In the genomic region with DNA sequence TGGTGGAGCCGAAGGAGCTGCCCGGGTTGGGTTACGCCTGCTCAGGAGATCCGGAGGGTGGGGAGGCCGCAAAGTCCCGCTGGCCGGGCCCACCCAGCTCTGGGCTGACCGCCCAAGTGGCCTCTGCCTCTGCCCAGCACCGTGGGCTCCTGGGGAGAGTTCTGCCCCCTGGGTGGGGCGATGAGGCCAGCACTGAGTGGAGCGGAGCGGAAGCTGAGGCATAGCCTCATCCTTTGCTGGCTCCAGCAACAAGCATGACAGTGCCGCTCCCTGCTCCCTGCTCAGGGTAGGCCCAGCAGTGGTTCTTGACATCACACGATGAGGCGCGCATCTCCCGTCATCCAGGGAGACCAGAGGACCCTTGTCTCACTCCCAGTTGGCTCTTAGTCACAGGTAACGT, we compare ENCODE assay signal across 23 cellular contexts. TPM values are rescaled to one million over a fixed set of nuclear protein-coding genes. Genes with fewer than 3 reads are reported as not detected.
DNase-seq lines count a peak whose midpoint lies in the region; ATAC-seq and TF ChIP-seq lines count a peak whose summit lies in the region.
"Had no signal": no experiment of that assay in that cellular context is flagged by ENCODE, and none has a peak within 500 bp of the region (broad histone marks: within the 10 kb centered on the region; RNA-seq: fewer than 3 reads in every experiment).

No MANE protein-coding gene starts in this region.

- H3K27me3 ChIP-seq in gastroesophageal sphincter (no peaks in the 10 kb centered on the region), stomach (no peaks in the 10 kb centered on the region)
- H3K27me3 ChIP-seq: heart right ventricle, uterus had no signal

- ATAC-seq in gastroesophageal sphincter: peak; percentile 49
- ATAC-seq in stimulated activated naive B cell treated with anti-CD40 and anti-IgM and Interleukin-4, amounts not matched to agents 10 μg/mL and 1 μg/mL and 100 μg/mL, for 72 hours (replicated peaks): no peak
- ATAC-seq: activated T-cell treated with anti-CD3 and anti-CD28 coated beads, Interleukin-2, amount 50 U/mL, for 72 hours; CD8-positive, alpha-beta T cell; SK-N-SH treated with all-trans-retinoic acid at 6 μM for 48 hours had no signal

- no peak overlapping the region for H3K27ac ChIP-seq in HEK293 (ENCODE audit: extremely low read depth, low read depth, low read length)
- peak overlapping the region in 3 of 4 donors; percentile 24 to 51 (median 47) for H3K27ac ChIP-seq in gastroesophageal sphincter
- no peak overlapping the region for H3K27ac ChIP-seq in stomach
- H3K27ac ChIP-seq: heart right ventricle had no signal

- H3K27ac Mint-ChIP-seq in stimulated activated naive B cell treated with anti-CD40 and anti-IgM and Interleukin-4, amounts not matched to agents 10 μg/mL and 1 μg/mL and 100 μg/mL, for 72 hours: peak overlapping the region; percentile 37
- H3K27ac Mint-ChIP-seq in Calu3 (ENCODE audit: unreplicated experiment): no peak overlapping the region
- H3K27ac Mint-ChIP-seq: activated CD4-positive, alpha-beta T cell treated with anti-CD3 and anti-CD28 coated beads, Interleukin-2, amount 10 ng/mL, durations not matched to agents 24 days and 14 days; activated T-cell treated with anti-CD3 and anti-CD28 coated beads, Interleukin-2, amount 50 U/mL, for 72 hours; CD8-positive, alpha-beta T cell; natural killer cell had no signal

- H3K9me3 ChIP-seq in HEK293 (ENCODE audit: control insufficient read depth, insufficient read depth, low read depth, low read length) (no peaks in the 10 kb centered on the region), gastroesophageal sphincter (no peaks in the 10 kb centered on the region), stomach (no peaks in the 10 kb centered on the region)
- H3K9me3 ChIP-seq: heart right ventricle, uterus had no signal

- TF ChIP-seq POLR2A in gastroesophageal sphincter (IDR thresholded peaks at IDR 0.05) (no peak), stomach (IDR thresholded peaks at IDR 0.05) (no peak)

- H3K4me1 ChIP-seq in HEK293 (ENCODE audit: control insufficient read depth, insufficient read depth, low read length) (no peaks in the 10 kb centered on the region), gastroesophageal sphincter (peaks cover 0 to 33% (median 7%) of the 10 kb centered on the region in 3 donors), stomach (peaks cover 7 to 24% (median 12%) of the 10 kb centered on the region in 4 donors)
- H3K4me1 ChIP-seq: uterus had no signal

- intact Hi-C loops in stomach (cut with DNase I; ENCODE audit: low total_unique reads): loop anchor here (5.0 kb wide), 1 partner anchor 96 kb away; no protein-coding TSS in a partner anchor
- intact Hi-C loops in Calu3 (cut with micrococcal nuclease; ENCODE audit: unreplicated experiment): no loop called here

- TF ChIP-seq EP300 in gastroesophageal sphincter (IDR thresholded peaks at IDR 0.05) (no peak), stomach (IDR thresholded peaks at IDR 0.05) (no peak)

- no peak overlapping the region for H3K4me3 Mint-ChIP-seq in stimulated activated naive B cell treated with anti-CD40 and anti-IgM and Interleukin-4, amounts not matched to agents 10 μg/mL and 1 μg/mL and 100 μg/mL, for 72 hours
- H3K4me3 Mint-ChIP-seq in Calu3 (ENCODE audit: low read depth, unreplicated experiment): no peak overlapping the region
- H3K4me3 Mint-ChIP-seq: activated CD4-positive, alpha-beta T cell treated with anti-CD3 and anti-CD28 coated beads, Interleukin-2, amount 10 ng/mL, durations not matched to agents 24 days and 14 days; activated T-cell treated with anti-CD3 and anti-CD28 coated beads, Interleukin-2, amount 50 U/mL, for 72 hours; CD8-positive, alpha-beta T cell; natural killer cell had no signal

- CTCF ChIA-PET in HEK293 (lab: Yijun Ruan, JAX) (interaction anchor here (2.3 to 6.0 kb wide), 2 partner anchors 108 to 123 kb away, joined by 7 to 75 read pairs; no protein-coding TSS in a partner anchor), Calu3 (lab: Charles Lee) (interaction anchor here (1.6 kb wide), 1 partner anchor 110 kb away, joined by 5 read pairs; no protein-coding TSS in a partner anchor)

- H3K27me3 Mint-ChIP-seq in stimulated activated naive B cell treated with anti-CD40 and anti-IgM and Interleukin-4, amounts not matched to agents 10 μg/mL and 1 μg/mL and 100 μg/mL, for 72 hours: no peaks in the 10 kb centered on the region
- no peaks in the 10 kb centered on the region for H3K27me3 Mint-ChIP-seq in Calu3 (ENCODE audit: unreplicated experiment)
- H3K27me3 Mint-ChIP-seq: activated CD4-positive, alpha-beta T cell treated with anti-CD3 and anti-CD28 coated beads, Interleukin-2, amount 10 ng/mL, durations not matched to agents 24 days and 14 days had no signal

- peaks cover 11 to 20% of the 10 kb centered on the region in 2 donors for H3K4me1 Mint-ChIP-seq in stimulated activated naive B cell treated with anti-CD40 and anti-IgM and Interleukin-4, amounts not matched to agents 10 μg/mL and 1 μg/mL and 100 μg/mL, for 72 hours
- no peaks in the 10 kb centered on the region for H3K4me1 Mint-ChIP-seq in Calu3 (ENCODE audit: low read depth, unreplicated experiment)

- H3K36me3 ChIP-seq in HEK293 (ENCODE audit: control insufficient read depth in 2 of 2, insufficient read depth in 1 of 2, low read length in 2 of 2): peaks cover 25 to 63% of the 10 kb centered on the region in 2 experiments
- H3K36me3 ChIP-seq in gastroesophageal sphincter: peaks cover 0 to 62% of the 10 kb centered on the region in 2 donors
- peaks cover 50 to 79% (median 73%) of the 10 kb centered on the region in 4 donors for H3K36me3 ChIP-seq in stomach
- H3K36me3 ChIP-seq: uterus had no signal

- peak; percentile 79 for DNase-seq in AG20443 (ENCODE audit: low spot score)
- DNase-seq in stimulated activated naive B cell treated with anti-CD40 and anti-IgM and Interleukin-4, amounts not matched to agents 10 μg/mL and 1 μg/mL and 100 μg/mL, for 72 hours: no peak
- no peak for DNase-seq in Kasumi-1 (lab: John Stamatoyannopoulos, UW)
- no peak for DNase-seq in stomach
- no peak for DNase-seq in Calu3
- DNase-seq: activated CD4-positive, alpha-beta T cell treated with anti-CD3 and anti-CD28 coated beads, Interleukin-2, amount 10 ng/mL, durations not matched to agents 24 days and 14 days; activated naive CD4-positive, alpha-beta T cell treated with anti-CD3 and anti-CD28 coated beads, Interleukin-2, amount 50 U/mL, for 16 hours; activated T-cell treated with anti-CD3 and anti-CD28 coated beads, Interleukin-2, amount 50 U/mL, for 72 hours; caudate nucleus; CD8-positive, alpha-beta T cell; DMS153; heart right ventricle; natural killer cell; NCI-H1092; NCI-H187 treated with DMSO at 0.1 percent for 48 hours; stimulated activated CD4-positive, alpha-beta T cell treated with anti-CD3 and anti-CD28 coated beads, Interleukin-1b, Interleukin-23, amount 100 ng/mL, for 48 hours; T-helper 2 cell; uterus had no signal

- TF ChIP-seq CTCF in HEK293 (tag by site-specific recombination; IDR thresholded peaks at IDR 0.05) (no peak), gastroesophageal sphincter (IDR thresholded peaks at IDR 0.05) (no peak), stomach (IDR thresholded peaks at IDR 0.05) (no peak), Calu3 (IDR thresholded peaks at IDR 0.05; ENCODE audit: unreplicated experiment) (no peak)

- H3K36me3 Mint-ChIP-seq in stimulated activated naive B cell treated with anti-CD40 and anti-IgM and Interleukin-4, amounts not matched to agents 10 μg/mL and 1 μg/mL and 100 μg/mL, for 72 hours: peaks cover 55 to 66% of the 10 kb centered on the region in 2 donors
- peaks cover 81% of the 10 kb centered on the region for H3K36me3 Mint-ChIP-seq in Calu3 (ENCODE audit: insufficient read depth, unreplicated experiment)
- H3K36me3 Mint-ChIP-seq: natural killer cell had no signal

- no TSS peak for BruUV-seq in Calu3 (replicated peaks; lab: Mats Ljungman, UMichigan)

- H3K4me3 ChIP-seq in HEK293 (ENCODE audit: low read depth, low read length) (no peak overlapping the region), gastroesophageal sphincter (no peak overlapping the region), stomach (no peak overlapping the region)
- H3K4me3 ChIP-seq: heart right ventricle, uterus had no signal

- no peaks in the 10 kb centered on the region for H3K9me3 Mint-ChIP-seq in stimulated activated naive B cell treated with anti-CD40 and anti-IgM and Interleukin-4, amounts not matched to agents 10 μg/mL and 1 μg/mL and 100 μg/mL, for 72 hours
- H3K9me3 Mint-ChIP-seq in Calu3 (ENCODE audit: low read depth, unreplicated experiment): no peaks in the 10 kb centered on the region
- H3K9me3 Mint-ChIP-seq: activated CD4-positive, alpha-beta T cell treated with anti-CD3 and anti-CD28 coated beads, Interleukin-2, amount 10 ng/mL, durations not matched to agents 24 days and 14 days; activated T-cell treated with anti-CD3 and anti-CD28 coated beads, Interleukin-2, amount 50 U/mL, for 72 hours; CD8-positive, alpha-beta T cell; natural killer cell had no signal

- POLR2A ChIA-PET in HEK293 (lab: Yijun Ruan, JAX): no interaction called here

- 80 to 87% methylated on average over 1 to 9 of the region's 18 CpGs for WGBS in gastroesophageal sphincter (ENCODE audit: low coverage in 1 of 2), 2 donors
- WGBS in stomach, 5 donors: 84 to 97% (median 93%) methylated on average over 6 to 18 of the region's 18 CpGs

TF ChIP-seq in HEK293, 187 proteins besides CTCF, POLR2A, EP300 and RAD21 (continues in another document):
- TF ChIP-seq GLIS1 (tag by site-specific recombination; IDR thresholded peaks at IDR 0.05) (no peak), ZNF549 (tag by site-specific recombination; IDR thresholded peaks at IDR 0.05) (no peak), ZNF677 (tag by site-specific recombination; IDR thresholded peaks at IDR 0.05) (no peak), ZNF10 (tag by site-specific recombination; IDR thresholded peaks at IDR 0.05) (peak; percentile 88)

RNA-seq across cellular contexts. Expression of a gene that starts 22.5 kb away (rescaled TPM):
- total RNA-seq in gastroesophageal sphincter (10 to 100 TPM in 1 of 4 donors, 1 to 10 TPM in 3; 4.3 to 10.1 (median 7.6) TPM), stomach (10 to 100 TPM in 1 of 5 donors, under 1 TPM in 2, not detected in 2; 0.29 to 22.9 (median 0.89) TPM), Calu3 (2022) (not detected in 2 replicates)
- 1 to 10 TPM; 1.4 to 4.4 (median 3.8) TPM for polyA plus RNA-seq in stomach
- total RNA-seq: activated CD4-positive, alpha-beta T cell treated with anti-CD3 and anti-CD28 coated beads, Interleukin-2, amount 10 ng/mL, durations not matched to agents 24 days and 14 days; activated T-cell treated with anti-CD3 and anti-CD28 coated beads, Interleukin-2, amount 50 U/mL, for 72 hours; CD8-positive, alpha-beta T cell; natural killer cell had no signal

RNA-seq across cellular contexts. Expression of a gene that starts 37.9 kb away (rescaled TPM):
- total RNA-seq in gastroesophageal sphincter: under 1 TPM in 3 of 4 donors, not detected in 1; 0.12 to 0.39 (median 0.27) TPM
- under 1 TPM in 1 of 5 donors, not detected in 4; 0.18 TPM for total RNA-seq in stomach
- polyA plus RNA-seq in stomach: under 1 TPM in 1 of 3 donors, not detected in 2; 0.05 TPM
- total RNA-seq in Calu3 (2022): not detected in 2 replicates
- total RNA-seq: activated CD4-positive, alpha-beta T cell treated with anti-CD3 and anti-CD28 coated beads, Interleukin-2, amount 10 ng/mL, durations not matched to agents 24 days and 14 days; activated T-cell treated with anti-CD3 and anti-CD28 coated beads, Interleukin-2, amount 50 U/mL, for 72 hours; dermis microvascular lymphatic vessel endothelial cell; G401 had no signal

RNA-seq across cellular contexts. Expression of a gene that starts 44.0 kb away (rescaled TPM):
- 10 to 100 TPM; 48.2 to 69.5 (median 50.7) TPM for total RNA-seq in gastroesophageal sphincter
- 100 to 1,000 TPM in 1 of 5 donors, 10 to 100 TPM in 4; 54.5 to 124 (median 82.0) TPM for total RNA-seq in stomach
- polyA plus RNA-seq in stomach: 10 to 100 TPM; 29.6 to 39.3 (median 35.4) TPM
- total RNA-seq in Calu3 (2022): 124 and 128 TPM in 2 replicates

Comparison
In these comparisons a context has a peak if more than half of its experiments do, and no peak if none do; other contexts are left out.
1. H3K27ac ChIP-seq: peak in gastroesophageal sphincter (3 of 4); none in HEK293 (single experiment) and stomach (0 of 5).